9 cellular contexts compared by ENCODE assay signal in genomic region chr7:140212100-140212881, GRCh38. TPM values are rescaled to one million over a fixed set of nuclear protein-coding genes. Genes with fewer than 3 reads are reported as not detected.
DNase-seq lines count a peak whose midpoint lies in the region; ATAC-seq, FAIRE-seq and TF ChIP-seq lines count a peak whose summit lies in the region.
"Had no signal": no experiment of that assay in that cellular context is flagged by ENCODE, and none has a peak within 500 bp of the region (broad histone marks: within the 10 kb centered on the region; RNA-seq: fewer than 3 reads in every experiment).

No MANE protein-coding gene starts in this region.

- H3K9me1 ChIP-seq in K562 (ENCODE audit: control insufficient read depth, insufficient read depth, low read length), result no peaks in the 10 kb centered on the region

- H3K79me2 ChIP-seq in K562 (ENCODE audit: control insufficient read depth, insufficient read depth, low read length), result no peaks in the 10 kb centered on the region

- H3K9me3 ChIP-seq in K562 (replicated peaks; ENCODE audit: control insufficient read depth, insufficient read depth, low read depth, low read length) (no peaks in the 10 kb centered on the region), right atrium auricular region (peaks cover 0 to 8% of the 10 kb centered on the region in 2 donors)

- BruUV-seq in K562 (replicated peaks; lab: Mats Ljungman, UMichigan), result no TSS peak

- H3K36me3 ChIP-seq in K562 (ENCODE audit: control insufficient read depth, insufficient read depth, low read length) (no peaks in the 10 kb centered on the region), right atrium auricular region (no peaks in the 10 kb centered on the region)

- no peak overlapping the region for H3K27ac ChIP-seq in K562 (ENCODE audit: extremely low read depth, low read depth, low read length)
- H3K27ac ChIP-seq in right atrium auricular region, result no peak overlapping the region

- DNase-seq in ELR (ENCODE audit: low read depth) (peak; percentile 54), K562 (ENCODE audit: extremely low read depth in 1 of 4, low spot score in 3 of 4) (no peak), amniotic stem cell (lab: John Stamatoyannopoulos, UW) (no peak), right atrium auricular region (ENCODE audit: low spot score) (no peak), cerebellar cortex (ENCODE audit: low spot score) (no peak), NCI-H510A (lab: John Stamatoyannopoulos, UW) (no peak)
- DNase-seq: hypothalamus had no signal

- in situ Hi-C loops in K562 (cut with MboI), result no loop called here

- peaks cover 12 to 44% of the 10 kb centered on the region in 2 experiments for H3K27me3 ChIP-seq in K562 (ENCODE audit: control insufficient read depth in 2 of 2, insufficient read depth in 2 of 2, low read length in 2 of 2)
- no peaks in the 10 kb centered on the region for H3K27me3 ChIP-seq in right atrium auricular region

- no peak for FAIRE-seq in K562 (lab: Jason Lieb, UNC)

- POLR2A ChIA-PET in K562 (lab: Yijun Ruan, JAX), result interaction anchor here (0.9 to 1.5 kb wide), 2 partner anchors 8 to 13 kb away, joined by 4 to 5 read pairs; no protein-coding TSS in a partner anchor

- 0 out of 2 replicates have a peak overlapping the region, but pooled peaks have one; percentile 1 for H2AFZ ChIP-seq in K562 (ENCODE audit: low read depth, low read length)

- peaks cover 0 to 5% of the 10 kb centered on the region in 2 experiments; a peak in 1 of 5 replicates for H3K4me1 ChIP-seq in K562 (replicated peaks in 1 of 2; ENCODE audit: control insufficient read depth in 2 of 2, insufficient read depth in 2 of 2, low read length in 2 of 2)
- H3K4me1 ChIP-seq in right atrium auricular region, result no peaks in the 10 kb centered on the region

- no peak for TF ChIP-seq EP300 in K562 (IDR thresholded peaks at IDR 0.05; ENCODE audit: low read length)

- 0 out of 4 replicates have a peak overlapping the region, but pooled peaks of 1 of the 2 experiments have one; percentile 1 for H3K9ac ChIP-seq in K562 (ENCODE audit: insufficient read depth in 1 of 2, low read depth in 2 of 2, low read length in 2 of 2)

- 13% methylated on average over 10 of the region's 10 CpGs for WGBS in K562 (ENCODE audit: insufficient coverage, low coverage, missing lambda C conversion rate)

- H3K4me2 ChIP-seq in K562 (ENCODE audit: insufficient read depth, low read length), result no peak overlapping the region

- no peaks in the 10 kb centered on the region for H4K20me1 ChIP-seq in K562 (replicated peaks; ENCODE audit: control insufficient read depth, insufficient read depth, low read length)

- no peak for TF ChIP-seq RAD21 in K562 (CRISPR knock-in tag; conservative IDR thresholded peaks at IDR 0.05 in 1 of 2, IDR thresholded peaks at IDR 0.05 in 1 of 2)

- CTCF ChIA-PET in K562 (lab: Yijun Ruan, JAX; ENCODE audit: low intra/inter-chr PET ratio), result no interaction called here

- TF ChIP-seq POLR2A in K562 (conservative IDR thresholded peaks at IDR 0.05), result no peak

- ATAC-seq in GM19455 (IDR thresholded peaks at IDR 0.05; ENCODE audit: unreplicated experiment) (peak; percentile 60), HG03378 (IDR thresholded peaks at IDR 0.05; ENCODE audit: unreplicated experiment) (peak; percentile 73), K562 (peak; percentile 33)

- TF ChIP-seq CTCF in K562 (IDR thresholded peaks at IDR 0.05 in 2 of 3, conservative IDR thresholded peaks at IDR 0.05 in 1 of 3; ENCODE audit: insufficient read depth in 2 of 3, low read depth in 1 of 3, low read length in 3 of 3) (no peak), right atrium auricular region (IDR thresholded peaks at IDR 0.05) (no peak)

- H3K4me3 ChIP-seq in K562, result no peak overlapping the region
- no peak overlapping the region for H3K4me3 ChIP-seq in right atrium auricular region

- intact Hi-C loops in K562 (cut with micrococcal nuclease), result no loop called here

TF ChIP-seq in K562, 482 proteins besides CTCF, POLR2A, EP300 and RAD21 (continues in another document):
- no peak for TF ChIP-seq MBD1 (CRISPR knock-in tag; IDR thresholded peaks at IDR 0.05)
- TF ChIP-seq NFIC (IDR thresholded peaks at IDR 0.05), result no peak
- TF ChIP-seq ZNF77 (CRISPR knock-in tag; IDR thresholded peaks at IDR 0.05), result no peak
- TF ChIP-seq HDAC2 (IDR thresholded peaks at IDR 0.05), result no peak
- no peak for TF ChIP-seq LARP7 (IDR thresholded peaks at IDR 0.05)
- TF ChIP-seq, protein P1, sequence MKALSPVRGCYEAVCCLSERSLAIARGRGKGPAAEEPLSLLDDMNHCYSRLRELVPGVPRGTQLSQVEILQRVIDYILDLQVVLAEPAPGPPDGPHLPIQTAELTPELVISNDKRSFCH (CRISPR knock-in tag; IDR thresholded peaks at IDR 0.05), result no peak
- TF ChIP-seq, protein P1 (tag; IDR thresholded peaks at IDR 0.05), result 0 out of 2 replicates have a peak, but pooled peaks have one; percentile 9
- TF ChIP-seq ZNF23 (CRISPR knock-in tag; IDR thresholded peaks at IDR 0.05), result no peak
- TF ChIP-seq PHB (CRISPR knock-in tag; IDR thresholded peaks at IDR 0.05), result no peak
- no peak for TF ChIP-seq CBX8 (IDR thresholded peaks at IDR 0.05; ENCODE audit: borderline replicate concordance, extremely low read depth, low read depth, low read length, poor library complexity, severe bottlenecking)
- TF ChIP-seq SNIP1 (IDR thresholded peaks at IDR 0.05; ENCODE audit: low read depth), result no peak
- TF ChIP-seq, protein P2, sequence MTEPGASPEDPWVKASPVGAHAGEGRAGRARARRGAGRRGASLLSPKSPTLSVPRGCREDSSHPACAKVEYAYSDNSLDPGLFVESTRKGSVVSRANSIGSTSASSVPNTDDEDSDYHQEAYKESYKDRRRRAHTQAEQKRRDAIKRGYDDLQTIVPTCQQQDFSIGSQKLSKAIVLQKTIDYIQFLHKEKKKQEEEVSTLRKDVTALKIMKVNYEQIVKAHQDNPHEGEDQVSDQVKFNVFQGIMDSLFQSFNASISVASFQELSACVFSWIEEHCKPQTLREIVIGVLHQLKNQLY (CRISPR knock-in tag; conservative IDR thresholded peaks at IDR 0.05), result no peak
- TF ChIP-seq GTF3C2 (IDR thresholded peaks at IDR 0.05; ENCODE audit: borderline replicate concordance, extremely low read depth, insufficient read length), result no peak
- no peak for TF ChIP-seq MYBL2 (IDR thresholded peaks at IDR 0.05; ENCODE audit: low read depth)
- TF ChIP-seq MYBL2 (CRISPR knock-in tag; IDR thresholded peaks at IDR 0.05; ENCODE audit: borderline replicate concordance), result no peak
- TF ChIP-seq ELF1 (tag; IDR thresholded peaks at IDR 0.05), result no peak

RNA-seq across cellular contexts. Expression of gene KDM7A, which starts 35.5 kb away (rescaled TPM):
- 15.5 and 30.7 TPM in 2 replicates for total RNA-seq in K562 (2011; cell fraction: chromatin; rRNA removed; ENCODE audit: low replicate concordance)
- total RNA-seq in K562 (2011; cell fraction: nucleolus; rRNA removed), result 5.2 and 9.6 TPM in 2 replicates
- total RNA-seq in K562 (2011; cell fraction: nucleoplasm; rRNA removed), result 11.7 and 17.5 TPM in 2 replicates
- total RNA-seq in K562 (2014; rRNA removed) (7.4 and 8.4 TPM in 2 replicates), K562 (2014; rRNA removed; fragmentation: Illumina TruSeq; extraction: Trizol) (7.0 and 8.2 TPM in 2 replicates), K562 (2015; rRNA removed; fragmentation: Illumina TruSeq; extraction: Trizol) (3.5 and 4.1 TPM in 2 replicates), K562 (2021) (7.6 and 7.8 TPM in 2 replicates), right atrium auricular region (10 to 100 TPM; 12.8 to 15.4 TPM)
- polyA plus RNA-seq in K562 (2011; rRNA removed) (6.4 and 7.6 TPM in 2 replicates), K562 (2014; fragmentation: Illumina TruSeq; extraction: Trizol) (8.3 and 10.3 TPM in 2 replicates), K562 (2014; fragmentation: Nextera tagmentation; extraction: Ambion mirVana) (1 to 10 TPM in 1 of 2 experiments, under 1 TPM in 1; 0.90 to 1.3 TPM), K562 (2014; rRNA removed) (4.4 and 6.7 TPM in 2 replicates)
- polyA plus RNA-seq in K562 (2011; cell fraction: cytosol; rRNA removed), result 2.1 and 3.7 TPM in 2 replicates
- polyA plus RNA-seq in K562 (2011; cell fraction: nucleus; rRNA removed), result 15.0 and 21.3 TPM in 2 replicates
- polyA plus RNA-seq in K562 (2012), result 2.9 and 5.2 TPM in 2 replicates
- polyA minus RNA-seq in K562 (2011; rRNA and poly(A)+ RNA removed), result 21.0 and 23.1 TPM in 2 replicates
- 7.3 and 9.8 TPM in 2 replicates for polyA minus RNA-seq in K562 (2011; cell fraction: cytosol; rRNA and poly(A)+ RNA removed)
- polyA minus RNA-seq in K562 (2011; cell fraction: nucleus; rRNA and poly(A)+ RNA removed), result 9.2 and 16.3 TPM in 2 replicates
